Comparison of ENCODE assay signal across 28 cellular contexts in the genomic region with DNA sequence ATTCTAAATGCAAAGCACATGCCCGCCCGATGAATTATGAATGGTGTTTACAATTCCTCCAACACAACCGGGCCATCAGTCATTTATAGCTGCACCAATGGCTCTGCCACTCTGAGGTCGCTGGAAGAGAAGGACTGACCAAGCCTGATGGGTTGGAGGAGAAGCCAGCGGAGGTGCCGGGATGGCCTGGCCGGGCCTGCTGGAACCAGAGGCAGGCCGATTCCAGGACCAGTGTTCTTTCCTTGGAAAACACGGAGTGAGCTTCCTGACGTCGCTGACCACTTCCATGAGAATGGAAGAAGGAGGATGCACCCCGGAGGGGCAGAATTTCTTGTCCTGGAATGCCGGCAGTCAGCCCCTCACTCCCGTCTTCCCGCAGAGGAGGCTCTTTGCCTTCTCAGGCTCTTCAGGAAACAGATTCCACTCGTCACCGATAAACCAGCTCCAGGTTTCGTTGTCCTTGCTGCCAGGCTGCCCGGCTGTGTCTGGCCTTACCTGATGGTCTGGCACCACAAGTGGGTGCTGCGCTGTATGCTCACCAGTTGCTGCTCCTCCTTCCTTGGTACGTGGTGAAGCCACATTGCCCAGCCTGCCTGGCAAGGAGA.
"Had no signal": no experiment of that assay in that cellular context is flagged by ENCODE, and none has a peak within 500 bp of the region (broad histone marks: within the 10 kb centered on the region; RNA-seq: fewer than 3 reads in every experiment).

No MANE protein-coding gene starts in this region.

- H3K36me3 Mint-ChIP-seq: immature natural killer cell, natural killer cell had no signal

- H3K9me3 Mint-ChIP-seq: natural killer cell; stimulated activated naive CD8-positive, alpha-beta T cell treated with anti-CD3 and anti-CD28 coated beads, Interleukin-15, amount 100 ng/mL, for 72 hours had no signal

- H3K27ac Mint-ChIP-seq: dendritic cell treated with granulocyte-macrophage colony-stimulating factor and Interleukin-4, amounts not matched to agents 40 ng/mL and 50 ng/mL, for 4 days; immature natural killer cell; natural killer cell; progenitor cell of endocrine pancreas had no signal

- H3K36me3 ChIP-seq: esophagus squamous epithelium, heart right ventricle, lower lobe of right lung, suprapubic skin, transverse colon, upper lobe of right lung, uterus had no signal

- H3K4me2 ChIP-seq: smooth muscle cell had no signal

- DNase-seq: effector memory CD4-positive, alpha-beta T cell; esophagus squamous epithelium; foreskin melanocyte; glutamatergic neuron; heart right ventricle; hippocampal formation; immature natural killer cell; left ventricle myocardium superior; lower lobe of right lung; natural killer cell; stimulated activated CD4-positive, alpha-beta T cell treated with anti-CD3 and anti-CD28 coated beads, Interleukin-12 subunit alpha, Interleukin-12 subunit beta, amount 100 ng/mL, for 4 hours; stimulated activated CD4-positive, alpha-beta T cell treated with anti-CD3 and anti-CD28 coated beads, Interleukin-1b, Interleukin-23, amount 100 ng/mL, for 48 hours; stimulated activated CD4-positive, alpha-beta T cell treated with anti-CD3 and anti-CD28 coated beads, Interleukin-4, amount 100 ng/mL, for 1 hour; stimulated activated CD8-positive, alpha-beta memory T cell treated with anti-CD3 and anti-CD28 coated beads, Interleukin-4, amount 100 ng/mL, for 48 hours; stimulated activated naive CD4-positive, alpha-beta T cell; stimulated activated naive CD8-positive, alpha-beta T cell treated with anti-CD3 and anti-CD28 coated beads, Interleukin-15, amount 100 ng/mL, for 72 hours; transverse colon; upper lobe of right lung; uterus had no signal

- H3K4me3 Mint-ChIP-seq: dendritic cell treated with granulocyte-macrophage colony-stimulating factor and Interleukin-4, amounts not matched to agents 40 ng/mL and 50 ng/mL, for 4 days; immature natural killer cell; natural killer cell; stimulated activated naive CD8-positive, alpha-beta T cell treated with anti-CD3 and anti-CD28 coated beads, Interleukin-15, amount 100 ng/mL, for 72 hours had no signal

- H3K9ac ChIP-seq: parathyroid adenoma had no signal

- H3K9me3 ChIP-seq: esophagus squamous epithelium, lower lobe of right lung, suprapubic skin, transverse colon, upper lobe of right lung, uterus had no signal

- H3K4me3 ChIP-seq: esophagus squamous epithelium, heart right ventricle, lower lobe of right lung, smooth muscle cell, suprapubic skin, transverse colon, upper lobe of right lung, uterus had no signal

- H3K4me1 Mint-ChIP-seq: immature natural killer cell; natural killer cell; stimulated activated naive CD8-positive, alpha-beta T cell treated with anti-CD3 and anti-CD28 coated beads, Interleukin-15, amount 100 ng/mL, for 72 hours had no signal

- H3K27ac ChIP-seq: esophagus squamous epithelium, heart right ventricle, lower lobe of right lung, parathyroid adenoma, suprapubic skin, transverse colon, upper lobe of right lung, uterus had no signal

- H2AFZ ChIP-seq: parathyroid adenoma had no signal

- H3K79me2 ChIP-seq: parathyroid adenoma had no signal

- FAIRE-seq: colon, endometrium, keratinocyte had no signal

- H3K27me3 ChIP-seq: uterus had no signal

- ATAC-seq: heart right ventricle; left ventricle myocardium superior; natural killer cell; sciatic nerve; stimulated activated naive CD8-positive, alpha-beta T cell treated with anti-CD3 and anti-CD28 coated beads, Interleukin-15, amount 100 ng/mL, for 72 hours had no signal

- H3K4me1 ChIP-seq: esophagus squamous epithelium, heart right ventricle, lower lobe of right lung, parathyroid adenoma, suprapubic skin, transverse colon, upper lobe of right lung, uterus had no signal
